8 cellular contexts compared by ENCODE assay signal in the genomic region with DNA sequence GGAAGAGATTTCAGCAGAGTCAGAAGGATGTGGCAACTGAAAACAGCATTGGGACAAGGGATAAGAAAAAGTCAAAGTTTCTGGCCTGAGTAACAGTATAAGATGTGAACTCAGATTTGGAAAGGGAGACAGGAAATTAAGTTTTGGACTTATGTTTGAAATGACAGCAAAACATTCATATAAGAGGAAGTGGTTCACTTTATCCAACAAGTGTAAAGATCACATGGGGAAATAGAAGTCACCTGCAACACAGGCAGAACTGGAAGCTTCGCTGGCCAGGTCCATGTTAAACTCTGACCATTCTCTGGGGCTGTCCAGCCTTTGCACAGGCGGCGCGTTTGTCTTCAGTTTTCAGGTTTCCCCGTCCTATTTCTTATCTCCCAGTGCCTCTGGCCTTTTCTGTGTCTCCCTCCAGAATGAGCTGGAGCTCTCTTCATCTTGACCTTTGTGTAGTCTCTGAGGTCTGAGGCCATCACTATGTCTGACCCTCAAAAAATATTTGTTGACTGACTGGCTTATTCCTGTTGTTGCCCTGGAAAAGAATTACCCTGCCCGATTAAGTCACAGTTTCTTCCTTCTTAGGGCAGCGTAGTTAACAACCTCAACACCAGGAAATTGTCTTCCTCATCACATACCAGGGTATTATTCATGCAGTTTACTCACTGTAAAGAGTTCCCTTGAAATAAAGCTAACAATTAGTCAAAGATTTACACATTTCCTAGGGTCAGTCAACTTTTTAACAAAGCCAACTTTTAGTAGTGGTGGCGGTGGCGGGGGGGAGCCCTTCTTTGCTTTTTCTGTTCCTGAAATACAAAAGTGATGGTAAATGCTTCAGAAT. TPM values are rescaled to one million over a fixed set of nuclear protein-coding genes. Genes with fewer than 3 reads are reported as not detected.
DNase-seq lines count a peak whose midpoint lies in the region; ATAC-seq and TF ChIP-seq lines count a peak whose summit lies in the region.

No MANE protein-coding gene starts in this region.

- DNase-seq in AG10803 (ENCODE audit: low read depth) (peak; percentile 87), HT-29 (ENCODE audit: low spot score) (peak; percentile 76), foreskin melanocyte (peak; percentile 15), pulmonary artery endothelial cell (ENCODE audit: low read depth, low spot score) (peak; percentile 81)
- DNase-seq in activated CD8-positive, alpha-beta T cell treated with anti-CD3 and anti-CD28 coated beads, Interleukin-2, amount 10 ng/mL, durations not matched to agents 7 days and 5 days = no peak

- peak overlapping the region; percentile 84 for H3K27ac Mint-ChIP-seq in activated CD8-positive, alpha-beta T cell treated with anti-CD3 and anti-CD28 coated beads, Interleukin-2, amount 10 ng/mL, durations not matched to agents 7 days and 5 days

- H3K9me3 Mint-ChIP-seq in activated CD8-positive, alpha-beta T cell treated with anti-CD3 and anti-CD28 coated beads, Interleukin-2, amount 10 ng/mL, durations not matched to agents 7 days and 5 days (ENCODE audit: insufficient read depth) = no peaks in the 10 kb centered on the region

- POLR2A ChIA-PET in activated CD8-positive, alpha-beta T cell treated with anti-CD3 and anti-CD28 coated beads, Interleukin-2, amount 10 ng/mL, durations not matched to agents 7 days and 5 days (lab: Charles Lee) = interaction anchor here (0.5 to 4.6 kb wide), 10 partner anchors 8 to 243 kb away, joined by 3 to 105 read pairs (median 3); no protein-coding TSS in a partner anchor

- peaks cover 32% of the 10 kb centered on the region for H3K36me3 Mint-ChIP-seq in activated CD8-positive, alpha-beta T cell treated with anti-CD3 and anti-CD28 coated beads, Interleukin-2, amount 10 ng/mL, durations not matched to agents 7 days and 5 days (ENCODE audit: low read depth)

- TF ChIP-seq CTCF in AG10803 (conservative IDR thresholded peaks at IDR 0.05; ENCODE audit: low read length) = no peak

- peaks cover 59% of the 10 kb centered on the region for H3K4me1 Mint-ChIP-seq in activated CD8-positive, alpha-beta T cell treated with anti-CD3 and anti-CD28 coated beads, Interleukin-2, amount 10 ng/mL, durations not matched to agents 7 days and 5 days (ENCODE audit: low read depth)

- CTCF ChIA-PET in activated CD8-positive, alpha-beta T cell treated with anti-CD3 and anti-CD28 coated beads, Interleukin-2, amount 10 ng/mL, durations not matched to agents 7 days and 5 days (lab: Charles Lee) = interaction anchor here (1.0 to 5.7 kb wide), 6 partner anchors 25 to 75 kb away, joined by 3 to 30 read pairs (median 6); no protein-coding TSS in a partner anchor

- peak overlapping the region; percentile 75 for H3K4me3 Mint-ChIP-seq in activated CD8-positive, alpha-beta T cell treated with anti-CD3 and anti-CD28 coated beads, Interleukin-2, amount 10 ng/mL, durations not matched to agents 7 days and 5 days

- no peaks in the 10 kb centered on the region for H3K27me3 Mint-ChIP-seq in activated CD8-positive, alpha-beta T cell treated with anti-CD3 and anti-CD28 coated beads, Interleukin-2, amount 10 ng/mL, durations not matched to agents 7 days and 5 days (ENCODE audit: low read depth)

- peak overlapping the region; percentile 60 for H3K4me3 ChIP-seq in AG10803 (ENCODE audit: low read length)

- no peak for ATAC-seq in activated CD8-positive, alpha-beta T cell treated with anti-CD3 and anti-CD28 coated beads, Interleukin-2, amount 10 ng/mL, durations not matched to agents 7 days and 5 days
- ATAC-seq in HG02938 (IDR thresholded peaks at IDR 0.05; ENCODE audit: unreplicated experiment) (no peak), GM21529 (IDR thresholded peaks at IDR 0.05; ENCODE audit: unreplicated experiment) (no peak), GM18502 (IDR thresholded peaks at IDR 0.05; ENCODE audit: poor library complexity, unreplicated experiment) (no peak)

RNA-seq across cellular contexts. Expression of a gene that starts 1.0 kb away (rescaled TPM):
- 2.7 and 3.0 TPM in 2 replicates for total RNA-seq in HT-29 (2014; rRNA removed; shearing (Covaris generic))
- 10 to 100 TPM; 56.8 to 60.2 TPM for total RNA-seq in activated CD8-positive, alpha-beta T cell treated with anti-CD3 and anti-CD28 coated beads, Interleukin-2, amount 10 ng/mL, durations not matched to agents 7 days and 5 days
- total RNA-seq in pulmonary artery endothelial cell = 15.9 and 16.5 TPM in 2 replicates
